8 cellular contexts compared by ENCODE assay signal in genomic region chr9:34048730-34049629, GRCh38. TPM values are rescaled to one million over a fixed set of nuclear protein-coding genes. Genes with fewer than 3 reads are reported as not detected.
DNase-seq lines count a peak whose midpoint lies in the region; TF ChIP-seq lines count a peak whose summit lies in the region.

UBAP2 (minus strand) TSS chr9:34048887; CDS start chr9:34017148, 31,739 bp downstream.

- H3K27me3 Mint-ChIP-seq in activated naive CD4-positive, alpha-beta T cell treated with anti-CD3 and anti-CD28 coated beads, Interleukin-2, amount 10 ng/mL, durations not matched to agents 7 days and 5 days: no peaks in the 10 kb centered on the region

- H3K4me1 ChIP-seq in suprapubic skin: peaks cover 34% of the 10 kb centered on the region

- peak within 1 kb of the TSS; percentile 96 for H3K4me3 Mint-ChIP-seq in activated naive CD4-positive, alpha-beta T cell treated with anti-CD3 and anti-CD28 coated beads, Interleukin-2, amount 10 ng/mL, durations not matched to agents 7 days and 5 days

- TF ChIP-seq POLR2A in suprapubic skin (IDR thresholded peaks at IDR 0.05): peak in 1 of 2 donors; percentile 79

- H3K4me3 ChIP-seq in HFF-Myc (replicated peaks; ENCODE audit: low read depth, low read length) (peak within 1 kb of the TSS; percentile 72), suprapubic skin (peak within 1 kb of the TSS; percentile 99)

- whole genome bisulfite sequencing in suprapubic skin: 0% methylated on average over 33 of the region's 70 CpGs

- peak within 1 kb of the TSS; percentile 95 for H3K27ac ChIP-seq in suprapubic skin

- no peaks in the 10 kb centered on the region for H3K9me3 ChIP-seq in suprapubic skin

- no peak for TF ChIP-seq EP300 in suprapubic skin (IDR thresholded peaks at IDR 0.05)

- H3K36me3 ChIP-seq in suprapubic skin: no peaks in the 10 kb centered on the region

- H3K4me1 Mint-ChIP-seq in activated naive CD4-positive, alpha-beta T cell treated with anti-CD3 and anti-CD28 coated beads, Interleukin-2, amount 10 ng/mL, durations not matched to agents 7 days and 5 days: peaks cover 63% of the 10 kb centered on the region

- TF ChIP-seq CTCF in HFF-Myc (IDR thresholded peaks at IDR 0.05; ENCODE audit: low read depth, low read length, missing control alignments) (no peak), suprapubic skin (IDR thresholded peaks at IDR 0.05) (no peak)

- peaks cover 7% of the 10 kb centered on the region for H3K36me3 Mint-ChIP-seq in activated naive CD4-positive, alpha-beta T cell treated with anti-CD3 and anti-CD28 coated beads, Interleukin-2, amount 10 ng/mL, durations not matched to agents 7 days and 5 days

- DNase-seq in GM04503 (ENCODE audit: low read depth): peak; percentile 90
- peak; percentile 93 for DNase-seq in HFF-Myc (ENCODE audit: extremely low read depth, low read depth)
- peak; percentile 98 for DNase-seq in NAMALWA (ENCODE audit: low spot score)
- DNase-seq in SK-N-DZ (ENCODE audit: low spot score): peak; percentile 99
- peak; percentile 98 for DNase-seq in activated naive CD4-positive, alpha-beta T cell treated with anti-CD3 and anti-CD28 coated beads, Interleukin-2, amount 10 ng/mL, durations not matched to agents 7 days and 5 days
- peak; percentile 92 for DNase-seq in germinal center (ENCODE audit: low spot score)
- peak; percentile 88 to 100 (median 98) for DNase-seq in nucleus accumbens (lab: John Stamatoyannopoulos, UW)
- DNase-seq in suprapubic skin (ENCODE audit: low spot score in 2 of 2): peak; percentile 99

- H3K9me3 Mint-ChIP-seq in activated naive CD4-positive, alpha-beta T cell treated with anti-CD3 and anti-CD28 coated beads, Interleukin-2, amount 10 ng/mL, durations not matched to agents 7 days and 5 days: no peaks in the 10 kb centered on the region

- H3K27ac Mint-ChIP-seq in activated naive CD4-positive, alpha-beta T cell treated with anti-CD3 and anti-CD28 coated beads, Interleukin-2, amount 10 ng/mL, durations not matched to agents 7 days and 5 days: peak within 1 kb of the TSS; percentile 98

- no peaks in the 10 kb centered on the region for H3K27me3 ChIP-seq in suprapubic skin

- CTCF ChIA-PET in activated naive CD4-positive, alpha-beta T cell treated with anti-CD3 and anti-CD28 coated beads, Interleukin-2, amount 10 ng/mL, durations not matched to agents 7 days and 5 days (lab: Charles Lee): interaction anchor here (0.5 to 1.0 kb wide), 3 partner anchors 12 to 309 kb away, joined by 3 to 4 read pairs (median 4); no protein-coding TSS in a partner anchor

RNA-seq across cellular contexts. Expression of gene UBAP2, which starts in this region (rescaled TPM):
- 18.0 and 21.3 TPM in 2 replicates for polyA plus RNA-seq in SK-N-DZ (2014; cell fraction: cytosol; rRNA removed)
- 24.1 and 40.2 TPM in 2 replicates for polyA plus RNA-seq in SK-N-DZ (2014; cell fraction: nucleus; rRNA removed)
- 10 to 100 TPM; 27.2 to 52.5 (median 32.9) TPM for total RNA-seq in suprapubic skin

Comparison
In these comparisons a context has a peak if more than half of its experiments do, and no peak if none do; other contexts are left out.
1. Peak in every context shown above with its lines: DNase-seq, H3K4me3 ChIP-seq and H3K27ac ChIP-seq.